Comparison of ENCODE assay signal across 8 cellular contexts in genomic region chrX:68498508-68499379, GRCh38. TPM values are rescaled to one million over a fixed set of nuclear protein-coding genes. Genes with fewer than 3 reads are reported as not detected.
DNase-seq lines count a peak whose midpoint lies in the region; ATAC-seq and TF ChIP-seq lines count a peak whose summit lies in the region.

Gene YIPF6, plus strand, starts transcription at chrX:68499051. Its CDS starts 16 bp downstream, at chrX:68499067.

- H3K4me1 ChIP-seq in right lobe of liver, result peaks cover 0 to 7% (median 0%) of the 10 kb centered on the region in 4 donors

- TF ChIP-seq POLR2A in right lobe of liver (IDR thresholded peaks at IDR 0.05), result peak; percentile 87

- intact Hi-C loops in right lobe of liver (cut with DNase I), result no loop called here

- no peaks in the 10 kb centered on the region for H3K9me3 ChIP-seq in right lobe of liver

- no peaks in the 10 kb centered on the region for H3K36me3 ChIP-seq in right lobe of liver

- peak within 1 kb of the TSS; percentile 64 to 70 (median 65) for H3K4me3 ChIP-seq in right lobe of liver

- no peaks in the 10 kb centered on the region for H3K27me3 ChIP-seq in right lobe of liver

- DNase-seq in C1 segment of cervical spinal cord (lab: John Stamatoyannopoulos, UW) (peak in 13 of 14 donors; percentile 4 to 81 (median 64)), GM19238 (ENCODE audit: insufficient read length, low spot score) (peak; percentile 60), NCI-H526 (lab: John Stamatoyannopoulos, UW) (peak; percentile 25 to 72), dermis microvascular lymphatic vessel endothelial cell (ENCODE audit: low read depth in 2 of 2) (peak; percentile 48 to 78), right lobe of liver (peak; percentile 81 to 88 (median 82))
- DNase-seq in activated CD4-positive, alpha-beta T cell treated with anti-CD3 and anti-CD28 coated beads, Interleukin-2, amount 50 U/mL, for 4 hours, result peak; percentile 41 to 43
- DNase-seq in stimulated activated CD4-positive, alpha-beta T cell treated with anti-CD3 and anti-CD28 coated beads, Interleukin-4, amount 100 ng/mL, for 1 hour, result peak; percentile 60

- ATAC-seq in HG03378 (IDR thresholded peaks at IDR 0.05; ENCODE audit: unreplicated experiment) (peak; percentile 82), right lobe of liver (peak; percentile 95 to 99 (median 97))

- WGBS in right lobe of liver (ENCODE audit: insufficient coverage, low coverage, low lambda C conversion rate, missing lambda C conversion rate), result 17% methylated on average over 14 of the region's 68 CpGs

- no peak for TF ChIP-seq CTCF in right lobe of liver (IDR thresholded peaks at IDR 0.05)

- peak within 1 kb of the TSS; percentile 93 to 96 (median 94) for H3K27ac ChIP-seq in right lobe of liver

RNA-seq across cellular contexts. Expression of gene YIPF6, which starts in this region (rescaled TPM):
- total RNA-seq in dermis microvascular lymphatic vessel endothelial cell (14.9 and 17.6 TPM in 2 replicates), right lobe of liver (10 to 100 TPM; 24.9 to 37.0 (median 30.9) TPM)

Comparison
In these comparisons a context has a peak if more than half of its experiments do, and no peak if none do; other contexts are left out.
1. Peak in every context shown above with its lines: DNase-seq, ATAC-seq, H3K4me3 ChIP-seq and H3K27ac ChIP-seq.